In the genomic region with DNA sequence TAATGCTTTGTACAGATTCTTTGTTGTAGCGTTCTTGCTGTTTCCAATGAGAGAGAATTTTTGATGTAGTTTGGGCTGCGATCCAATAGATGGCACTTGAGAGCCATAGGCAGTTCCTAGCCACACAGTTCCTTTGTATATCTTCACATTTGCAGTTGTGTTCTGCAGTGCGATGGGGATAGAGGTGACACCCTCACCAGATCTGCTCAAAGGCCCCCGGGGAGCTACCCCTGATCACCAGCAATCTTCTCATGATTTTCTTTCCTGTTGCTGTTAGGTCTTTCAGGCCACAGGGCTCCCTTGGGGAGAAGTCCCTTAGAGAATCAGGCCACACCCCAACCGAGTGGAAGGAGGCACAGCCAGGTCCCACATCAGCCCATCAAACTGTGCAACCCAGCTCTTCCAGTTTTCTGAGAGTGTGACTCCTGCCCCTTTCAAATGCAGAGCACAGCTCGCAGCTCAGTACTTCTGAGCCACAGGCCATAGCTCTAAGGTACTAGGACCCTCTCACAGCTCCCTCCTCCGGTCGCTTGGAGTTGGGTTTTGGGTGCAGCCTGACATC, we compare ENCODE assay signal across 8 cellular contexts.
DNase-seq lines count a peak whose midpoint lies in the region; ATAC-seq, FAIRE-seq and TF ChIP-seq lines count a peak whose summit lies in the region.

No MANE protein-coding gene starts in this region.

- no peak for TF ChIP-seq EP300 in GM12878 (IDR thresholded peaks at IDR 0.05; ENCODE audit: borderline replicate concordance in 1 of 2, control insufficient read depth in 1 of 2, low read depth in 2 of 2, low read length in 2 of 2)

- H3K9ac ChIP-seq in GM12878 (ENCODE audit: control insufficient read depth, insufficient read depth, low read length) = no peak overlapping the region
- H3K9ac ChIP-seq in liver (ENCODE audit: low read depth in 1 of 2, low read length in 2 of 2) = no peak overlapping the region

- in situ Hi-C loops in GM12878 (cut with MboI) = loop anchor here (5.0 kb wide), 1 partner anchor 280 kb away; no protein-coding TSS in a partner anchor

- BruUV-seq in GM12878 (replicated peaks; lab: Mats Ljungman, UMichigan) = no TSS peak

- TF ChIP-seq CTCF in GM12878 (IDR thresholded peaks at IDR 0.05 in 2 of 3, conservative IDR thresholded peaks at IDR 0.05 in 1 of 3; ENCODE audit: control insufficient read depth in 2 of 3, extremely low read depth in 1 of 3, insufficient read depth in 1 of 3, low read depth in 3 of 3, low read length in 3 of 3) (peak; percentile 66 to 76 (median 66); a peak in 5 of 6 replicates), liver (IDR thresholded peaks at IDR 0.05; ENCODE audit: low read depth, low read length, missing input control) (peak; percentile 62)

- POLR2A ChIA-PET in GM12878 (lab: Charles Lee) = no interaction called here

- H2AFZ ChIP-seq in GM12878 (ENCODE audit: control insufficient read depth, low read depth, low read length) = no peak overlapping the region

- CTCF ChIA-PET in GM12878 (lab: Yijun Ruan, JAX) = interaction anchor here (0.5 to 3.7 kb wide), 11 partner anchors 9 to 322 kb away, joined by 3 to 31 read pairs (median 4); no protein-coding TSS in a partner anchor

- H3K79me2 ChIP-seq in GM12878 (ENCODE audit: control insufficient read depth, insufficient read depth, low read length) = no peaks in the 10 kb centered on the region

- intact Hi-C loops in GM12878 (cut with micrococcal nuclease; ENCODE audit: unreplicated experiment) = loop anchor here (1.0 to 5.0 kb wide), 3 partner anchors 35 to 280 kb away; no protein-coding TSS in a partner anchor

- peak; percentile 5 for DNase-seq in AG20443 (ENCODE audit: low spot score)
- DNase-seq in NCI-H1694 (lab: John Stamatoyannopoulos, UW) = peak; percentile 36
- DNase-seq in GM12878 (ENCODE audit: low read depth, low spot score) = no peak
- DNase-seq in stimulated activated CD4-positive, alpha-beta T cell treated with anti-CD3 and anti-CD28 coated beads, Interleukin-1b, Interleukin-23, amount 100 ng/mL, for 48 hours = no peak
- no peak for DNase-seq in effector CD8-positive, alpha-beta T cell (lab: John Stamatoyannopoulos, UW)

- no peaks in the 10 kb centered on the region for H4K20me1 ChIP-seq in GM12878 (ENCODE audit: control insufficient read depth, insufficient read depth)

- TF ChIP-seq RAD21 in GM12878 (IDR thresholded peaks at IDR 0.05; ENCODE audit: insufficient read depth, low read depth, low read length) (peak; percentile 72), liver (IDR thresholded peaks at IDR 0.05) (peak; percentile 80 to 86)

- H3K9me3 ChIP-seq in GM12878 (replicated peaks; ENCODE audit: control insufficient read depth, insufficient read depth, low read length) (no peaks in the 10 kb centered on the region), liver (ENCODE audit: control insufficient read depth in 4 of 4, low read length in 3 of 4) (no peaks in the 10 kb centered on the region)

- RAD21 ChIA-PET in GM12878 (lab: Charles Lee; ENCODE audit: unreplicated experiment) = interaction anchor here (0.8 to 2.2 kb wide), 3 partner anchors 36 to 1081 kb away, joined by 3 to 10 read pairs (median 5); no protein-coding TSS in a partner anchor

- peak; percentile 71 for ATAC-seq in GM18508 (IDR thresholded peaks at IDR 0.05; ENCODE audit: insufficient read depth, unreplicated experiment)
- peak; percentile 88 for ATAC-seq in HG02852 (IDR thresholded peaks at IDR 0.05; ENCODE audit: unreplicated experiment)
- peak; percentile 90 for ATAC-seq in GM12878

- H3K27ac ChIP-seq in GM12878 (ENCODE audit: control insufficient read depth, insufficient read depth) (no peak overlapping the region), liver (ENCODE audit: low read depth in 1 of 2, low read length in 2 of 2) (no peak overlapping the region)

- SMC1A ChIA-PET in GM12878 (lab: Charles Lee; ENCODE audit: uncharacterized antibody, unreplicated experiment) = interaction anchor here (0.7 to 1.9 kb wide), 8 partner anchors 9 to 310 kb away, joined by 3 to 9 read pairs (median 4); no protein-coding TSS in a partner anchor

- H3K4me3 ChIP-seq in GM12878 (no peak overlapping the region), liver (ENCODE audit: low read depth in 1 of 3, low read length in 3 of 3) (no peak overlapping the region)

- 28% methylated on average over 8 of the region's 8 CpGs for WGBS in GM12878 (ENCODE audit: insufficient coverage, insufficient replicate concordance, low lambda C conversion rate, missing lambda C conversion rate)
- WGBS in liver = 48% methylated on average over 8 of the region's 8 CpGs

- no peak for TF ChIP-seq POLR2A in GM12878 (IDR thresholded peaks at IDR 0.05; ENCODE audit: low read depth, low read length)

- FAIRE-seq in GM12878 (lab: Jason Lieb, UNC) = peak; percentile 84

- H3K27me3 ChIP-seq in GM12878 (replicated peaks in 1 of 2; ENCODE audit: control insufficient read depth in 2 of 2, insufficient read depth in 2 of 2, low read length in 1 of 2) (no peaks in the 10 kb centered on the region), liver (ENCODE audit: control insufficient read depth in 4 of 4, insufficient read depth in 4 of 4, low read length in 3 of 4) (no peaks in the 10 kb centered on the region)

- H3K4me1 ChIP-seq in GM12878 (ENCODE audit: control insufficient read depth, insufficient read depth, low read length) (no peaks in the 10 kb centered on the region), liver (ENCODE audit: control insufficient read depth in 4 of 4, insufficient read depth in 4 of 4, low read length in 3 of 4) (no peaks in the 10 kb centered on the region)

- H3K4me2 ChIP-seq in GM12878 (ENCODE audit: control insufficient read depth, insufficient read depth) = no peak overlapping the region

- no peaks in the 10 kb centered on the region for H3K36me3 ChIP-seq in GM12878 (ENCODE audit: control insufficient read depth in 2 of 2, insufficient read depth in 2 of 2, low read length in 1 of 2)
- no peaks in the 10 kb centered on the region for H3K36me3 ChIP-seq in liver (ENCODE audit: control insufficient read depth in 4 of 4, insufficient read depth in 3 of 4, low read depth in 1 of 4, low read length in 3 of 4)

TF ChIP-seq in GM12878, 131 proteins besides CTCF, POLR2A, EP300 and RAD21 (continues in another document):
- TF ChIP-seq GATAD2B (conservative IDR thresholded peaks at IDR 0.05; ENCODE audit: low read depth) = no peak
- peak; percentile 68 for TF ChIP-seq SMC3 (IDR thresholded peaks at IDR 0.05; ENCODE audit: borderline replicate concordance, low read length)
- TF ChIP-seq, protein P1, sequence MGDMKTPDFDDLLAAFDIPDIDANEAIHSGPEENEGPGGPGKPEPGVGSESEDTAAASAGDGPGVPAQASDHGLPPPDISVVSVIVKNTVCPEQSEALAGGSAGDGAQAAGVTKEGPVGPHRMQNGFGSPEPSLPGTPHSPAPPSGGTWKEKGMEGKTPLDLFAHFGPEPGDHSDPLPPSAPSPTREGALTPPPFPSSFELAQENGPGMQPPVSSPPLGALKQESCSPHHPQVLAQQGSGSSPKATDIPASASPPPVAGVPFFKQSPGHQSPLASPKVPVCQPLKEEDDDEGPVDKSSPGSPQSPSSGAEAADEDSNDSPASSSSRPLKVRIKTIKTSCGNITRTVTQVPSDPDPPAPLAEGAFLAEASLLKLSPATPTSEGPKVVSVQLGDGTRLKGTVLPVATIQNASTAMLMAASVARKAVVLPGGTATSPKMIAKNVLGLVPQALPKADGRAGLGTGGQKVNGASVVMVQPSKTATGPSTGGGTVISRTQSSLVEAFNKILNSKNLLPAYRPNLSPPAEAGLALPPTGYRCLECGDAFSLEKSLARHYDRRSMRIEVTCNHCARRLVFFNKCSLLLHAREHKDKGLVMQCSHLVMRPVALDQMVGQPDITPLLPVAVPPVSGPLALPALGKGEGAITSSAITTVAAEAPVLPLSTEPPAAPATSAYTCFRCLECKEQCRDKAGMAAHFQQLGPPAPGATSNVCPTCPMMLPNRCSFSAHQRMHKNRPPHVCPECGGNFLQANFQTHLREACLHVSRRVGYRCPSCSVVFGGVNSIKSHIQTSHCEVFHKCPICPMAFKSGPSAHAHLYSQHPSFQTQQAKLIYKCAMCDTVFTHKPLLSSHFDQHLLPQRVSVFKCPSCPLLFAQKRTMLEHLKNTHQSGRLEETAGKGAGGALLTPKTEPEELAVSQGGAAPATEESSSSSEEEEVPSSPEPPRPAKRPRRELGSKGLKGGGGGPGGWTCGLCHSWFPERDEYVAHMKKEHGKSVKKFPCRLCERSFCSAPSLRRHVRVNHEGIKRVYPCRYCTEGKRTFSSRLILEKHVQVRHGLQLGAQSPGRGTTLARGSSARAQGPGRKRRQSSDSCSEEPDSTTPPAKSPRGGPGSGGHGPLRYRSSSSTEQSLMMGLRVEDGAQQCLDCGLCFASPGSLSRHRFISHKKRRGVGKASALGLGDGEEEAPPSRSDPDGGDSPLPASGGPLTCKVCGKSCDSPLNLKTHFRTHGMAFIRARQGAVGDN (IDR thresholded peaks at IDR 0.05) = no peak

TF ChIP-seq in liver, 16 proteins besides CTCF, POLR2A, EP300 and RAD21 (continues in another document):
- TF ChIP-seq, protein P2, sequence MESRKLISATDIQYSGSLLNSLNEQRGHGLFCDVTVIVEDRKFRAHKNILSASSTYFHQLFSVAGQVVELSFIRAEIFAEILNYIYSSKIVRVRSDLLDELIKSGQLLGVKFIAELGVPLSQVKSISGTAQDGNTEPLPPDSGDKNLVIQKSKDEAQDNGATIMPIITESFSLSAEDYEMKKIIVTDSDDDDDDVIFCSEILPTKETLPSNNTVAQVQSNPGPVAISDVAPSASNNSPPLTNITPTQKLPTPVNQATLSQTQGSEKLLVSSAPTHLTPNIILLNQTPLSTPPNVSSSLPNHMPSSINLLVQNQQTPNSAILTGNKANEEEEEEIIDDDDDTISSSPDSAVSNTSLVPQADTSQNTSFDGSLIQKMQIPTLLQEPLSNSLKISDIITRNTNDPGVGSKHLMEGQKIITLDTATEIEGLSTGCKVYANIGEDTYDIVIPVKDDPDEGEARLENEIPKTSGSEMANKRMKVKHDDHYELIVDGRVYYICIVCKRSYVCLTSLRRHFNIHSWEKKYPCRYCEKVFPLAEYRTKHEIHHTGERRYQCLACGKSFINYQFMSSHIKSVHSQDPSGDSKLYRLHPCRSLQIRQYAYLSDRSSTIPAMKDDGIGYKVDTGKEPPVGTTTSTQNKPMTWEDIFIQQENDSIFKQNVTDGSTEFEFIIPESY (IDR thresholded peaks at IDR 0.05) = no peak
- no peak for TF ChIP-seq SP1 (IDR thresholded peaks at IDR 0.05)
- TF ChIP-seq RXRA (IDR thresholded peaks at IDR 0.05) = no peak
- TF ChIP-seq FOXA2 (IDR thresholded peaks at IDR 0.05) = no peak
- TF ChIP-seq, protein P3, sequence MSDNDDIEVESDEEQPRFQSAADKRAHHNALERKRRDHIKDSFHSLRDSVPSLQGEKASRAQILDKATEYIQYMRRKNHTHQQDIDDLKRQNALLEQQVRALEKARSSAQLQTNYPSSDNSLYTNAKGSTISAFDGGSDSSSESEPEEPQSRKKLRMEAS (IDR thresholded peaks at IDR 0.05) = no peak
- TF ChIP-seq GABPA (IDR thresholded peaks at IDR 0.05 in 1 of 2, conservative IDR thresholded peaks at IDR 0.05 in 1 of 2) = no peak
- TF ChIP-seq NR2F2 (IDR thresholded peaks at IDR 0.05) = no peak
- TF ChIP-seq EGR1 (IDR thresholded peaks at IDR 0.05; ENCODE audit: low read depth in 2 of 2) = no peak

Comparison
In these comparisons a context has a peak if more than half of its experiments do, and no peak if none do; other contexts are left out.
1. DNase-seq: peak in AG20443 (single experiment) and NCI-H1694 (single experiment); none in GM12878 (single experiment), stimulated activated CD4-positive, alpha-beta T cell treated with anti-CD3 and anti-CD28 coated beads, Interleukin-1b, Interleukin-23, amount 100 ng/mL, for 48 hours (single experiment) and effector CD8-positive, alpha-beta T cell (single experiment).
2. Peak in every context shown above with its lines, with median percentiles within 50 percentile points of each other: ATAC-seq.